8 cellular contexts compared by ENCODE assay signal in genomic region chr10:124091646-124092269, GRCh38. TPM values are rescaled to one million over a fixed set of nuclear protein-coding genes. Genes with fewer than 3 reads are reported as not detected.
DNase-seq lines count a peak whose midpoint lies in the region; ATAC-seq and TF ChIP-seq lines count a peak whose summit lies in the region.

No MANE protein-coding gene starts in this region.

- H3K36me3 ChIP-seq in SU-DHL-6 (ENCODE audit: low read length) (no peaks in the 10 kb centered on the region), neuron (ENCODE audit: insufficient read depth, low read length) (no peaks in the 10 kb centered on the region)

- H3K4me3 ChIP-seq in GM08714 (ENCODE audit: low read length), result peak overlapping the region; percentile 32; the same call in 1 of the 2 replicates
- H3K4me3 ChIP-seq in SU-DHL-6 (ENCODE audit: insufficient read depth, low read length, poor library complexity, severe bottlenecking), result peak overlapping the region; percentile 65
- peak overlapping the region; percentile 54 for H3K4me3 ChIP-seq in fibroblast of villous mesenchyme (ENCODE audit: low read depth, low read length)
- H3K4me3 ChIP-seq in neuron (ENCODE audit: low read length), result peak overlapping the region; percentile 76

- H3K9me3 ChIP-seq in SU-DHL-6 (ENCODE audit: insufficient read depth, low read length), result no peaks in the 10 kb centered on the region
- no peaks in the 10 kb centered on the region for H3K9me3 ChIP-seq in neuron (ENCODE audit: low read length)

- DNase-seq in fibroblast of villous mesenchyme (ENCODE audit: low read depth), result no peak
- no peak for DNase-seq in A172 (ENCODE audit: low spot score)

- peak overlapping the region; percentile 74 for H3K9ac ChIP-seq in SU-DHL-6 (ENCODE audit: low read length)

- H3K9me2 ChIP-seq in SU-DHL-6 (replicated peaks; ENCODE audit: insufficient read depth, low read length), result no peaks in the 10 kb centered on the region

- H3F3A ChIP-seq in SU-DHL-6 (ENCODE audit: insufficient read depth), result peaks cover 15% of the 10 kb centered on the region

- no peak overlapping the region for H2AFZ ChIP-seq in SU-DHL-6 (ENCODE audit: low read depth, low read length, severe bottlenecking)
- H2AFZ ChIP-seq in neuron (ENCODE audit: low read depth, low read length), result no peak overlapping the region

- peaks cover 47% of the 10 kb centered on the region for H3K79me2 ChIP-seq in SU-DHL-6 (ENCODE audit: insufficient read depth, low read length)

- TF ChIP-seq CTCF in SU-DHL-6 (IDR thresholded peaks at IDR 0.05; ENCODE audit: insufficient read depth, low read length, poor library complexity, severe bottlenecking), result no peak
- no peak for TF ChIP-seq CTCF in fibroblast of villous mesenchyme (IDR thresholded peaks at IDR 0.05; ENCODE audit: insufficient read depth, low read depth, low read length)

- H3K27me3 ChIP-seq in SU-DHL-6 (ENCODE audit: low read length) (no peaks in the 10 kb centered on the region), neuron (ENCODE audit: insufficient read depth, low read length) (no peaks in the 10 kb centered on the region)

- H3K27ac ChIP-seq in SU-DHL-6 (ENCODE audit: low read depth, low read length), result peak overlapping the region; percentile 69

- ATAC-seq in HG03159 (IDR thresholded peaks at IDR 0.05; ENCODE audit: unreplicated experiment) (no peak), HG02763 (IDR thresholded peaks at IDR 0.05; ENCODE audit: unreplicated experiment) (no peak), HG02588 (IDR thresholded peaks at IDR 0.05; ENCODE audit: unreplicated experiment) (no peak)

- peaks cover 21% of the 10 kb centered on the region for H3K4me1 ChIP-seq in neuron (ENCODE audit: insufficient read depth, low read length)

- H3K4me2 ChIP-seq in SU-DHL-6 (ENCODE audit: low read depth, low read length, poor library complexity, severe bottlenecking), result peak overlapping the region; percentile 77

- H4K20me1 ChIP-seq in SU-DHL-6 (ENCODE audit: low read depth, low read length), result no peaks in the 10 kb centered on the region

RNA-seq across cellular contexts. Expression of gene CHST15, which starts 1.6 kb away (rescaled TPM):
- total RNA-seq in fibroblast of villous mesenchyme, result 7.4 and 16.4 TPM in 2 replicates
- total RNA-seq in A172 (2014; rRNA removed; shearing (Covaris generic)), result 2.4 and 2.5 TPM in 2 replicates
